In genomic region chr7:21354284-21354683, GRCh38 we compare ENCODE assay signal across 18 cellular contexts.
A peak's percentile ranks its signal among the peaks of the same experiment; 100 is the strongest.
DNase-seq lines count a peak whose midpoint lies in the region; ATAC-seq lines count a peak whose summit lies in the region.
"Had no signal": no experiment of that assay in that cellular context is flagged by ENCODE, and none has a peak within 500 bp of the region (broad histone marks: within the 10 kb centered on the region; RNA-seq: fewer than 3 reads in every experiment).

No MANE protein-coding gene starts in this region.

- H3K4me1 ChIP-seq in CD4-positive, CD25-positive, alpha-beta regulatory T cell (ENCODE audit: control insufficient read depth, insufficient read depth, low read length, poor library complexity, severe bottlenecking) = peaks cover 74% of the 10 kb centered on the region
- peaks cover 65% of the 10 kb centered on the region for H3K4me1 ChIP-seq in CD8-positive, alpha-beta memory T cell (ENCODE audit: insufficient read depth, low read length)
- H3K4me1 ChIP-seq in naive thymus-derived CD4-positive, alpha-beta T cell (ENCODE audit: control insufficient read depth in 2 of 2, insufficient read depth in 2 of 2, low read length in 2 of 2) = peaks cover 41 to 72% of the 10 kb centered on the region in 2 donors
- H3K4me1 ChIP-seq: left ventricle myocardium inferior had no signal

- H3K4me3 ChIP-seq in CD4-positive, CD25-positive, alpha-beta regulatory T cell (ENCODE audit: low read depth, low read length) = peak overlapping the region; percentile 80
- no peak overlapping the region for H3K4me3 ChIP-seq in CD8-positive, alpha-beta memory T cell (ENCODE audit: low read length)
- H3K4me3 ChIP-seq in naive thymus-derived CD4-positive, alpha-beta T cell (ENCODE audit: low read length) = no peak overlapping the region
- H3K4me3 ChIP-seq: left ventricle myocardium inferior, skin epidermis had no signal

- no peaks in the 10 kb centered on the region for H3K27me3 Mint-ChIP-seq in CD4-positive, CD25-positive, alpha-beta regulatory T cell
- H3K27me3 Mint-ChIP-seq in CD8-positive, alpha-beta memory T cell = no peaks in the 10 kb centered on the region
- no peaks in the 10 kb centered on the region for H3K27me3 Mint-ChIP-seq in activated T-helper 2 cell treated with anti-CD3 and anti-CD28 coated beads, Interferon-gamma antibody, Interleukin-2, Interleukin-4, amounts not matched to agents 10 μg/mL and 5 μg/mL and 100 μg/mL, durations not matched to agents 14 hours and 24 hours and 36 hours (ENCODE audit: low read depth)
- H3K27me3 Mint-ChIP-seq in naive thymus-derived CD4-positive, alpha-beta T cell = no peaks in the 10 kb centered on the region

- H3K4me3 Mint-ChIP-seq in CD4-positive, CD25-positive, alpha-beta regulatory T cell = peak overlapping the region; percentile 61 to 88 (median 78)
- peak overlapping the region in 6 of 7 donors; percentile 38 to 84 (median 63) for H3K4me3 Mint-ChIP-seq in CD8-positive, alpha-beta memory T cell
- peak overlapping the region; percentile 11 for H3K4me3 Mint-ChIP-seq in activated T-helper 2 cell treated with anti-CD3 and anti-CD28 coated beads, Interferon-gamma antibody, Interleukin-2, Interleukin-4, amounts not matched to agents 10 μg/mL and 5 μg/mL and 100 μg/mL, durations not matched to agents 14 hours and 24 hours and 36 hours (ENCODE audit: low read depth)
- H3K4me3 Mint-ChIP-seq in naive thymus-derived CD4-positive, alpha-beta T cell = peak overlapping the region in 9 of 10 donors; percentile 40 to 86 (median 66)
- H3K4me3 Mint-ChIP-seq: type B pancreatic cell had no signal

- peak overlapping the region; percentile 75 for H3K27ac ChIP-seq in CD4-positive, CD25-positive, alpha-beta regulatory T cell (ENCODE audit: insufficient read depth, low read length, poor library complexity, severe bottlenecking)
- no peak overlapping the region for H3K27ac ChIP-seq in CD8-positive, alpha-beta memory T cell (ENCODE audit: low read depth, low read length)
- no peak overlapping the region for H3K27ac ChIP-seq in naive thymus-derived CD4-positive, alpha-beta T cell (ENCODE audit: low read depth, low read length)
- H3K27ac ChIP-seq: left ventricle myocardium inferior had no signal

- ATAC-seq in CD4-positive, CD25-positive, alpha-beta regulatory T cell (ENCODE audit: low read depth in 2 of 2) = no peak
- ATAC-seq in naive thymus-derived CD4-positive, alpha-beta T cell = no peak
- ATAC-seq in GM21423 (IDR thresholded peaks at IDR 0.05; ENCODE audit: unreplicated experiment) (no peak), GM19351 (IDR thresholded peaks at IDR 0.05; ENCODE audit: unreplicated experiment) (no peak)
- ATAC-seq: activated T-cell treated with anti-CD3 and anti-CD28 coated beads, Interleukin-2, amount 50 U/mL, for 4 hours had no signal

- peak overlapping the region; percentile 84 to 93 (median 93) for H3K27ac Mint-ChIP-seq in CD4-positive, CD25-positive, alpha-beta regulatory T cell
- peak overlapping the region; percentile 77 to 98 (median 90) for H3K27ac Mint-ChIP-seq in CD8-positive, alpha-beta memory T cell
- peak overlapping the region; percentile 74 for H3K27ac Mint-ChIP-seq in activated T-helper 2 cell treated with anti-CD3 and anti-CD28 coated beads, Interferon-gamma antibody, Interleukin-2, Interleukin-4, amounts not matched to agents 10 μg/mL and 5 μg/mL and 100 μg/mL, durations not matched to agents 14 hours and 24 hours and 36 hours
- peak overlapping the region in 6 of 9 donors; percentile 13 to 95 (median 85) for H3K27ac Mint-ChIP-seq in naive thymus-derived CD4-positive, alpha-beta T cell
- H3K27ac Mint-ChIP-seq: type B pancreatic cell had no signal

- DNase-seq in CD4-positive, CD25-positive, alpha-beta regulatory T cell = no peak
- no peak for DNase-seq in CD8-positive, alpha-beta memory T cell
- no peak for DNase-seq in activated T-helper 2 cell treated with anti-CD3 and anti-CD28 coated beads, Interferon-gamma antibody, Interleukin-2, Interleukin-4, amounts not matched to agents 10 μg/mL and 5 μg/mL and 100 μg/mL, durations not matched to agents 14 hours and 24 hours and 36 hours (ENCODE audit: low spot score)
- no peak for DNase-seq in naive thymus-derived CD4-positive, alpha-beta T cell
- DNase-seq in NCI-H510A treated with DMSO at 0.1 percent for 48 hours (lab: John Stamatoyannopoulos, UW) = no peak
- DNase-seq: activated CD4-positive, alpha-beta T cell treated with anti-CD3 and anti-CD28 coated beads for 4 hours; activated T-cell treated with anti-CD3 and anti-CD28 coated beads, Interleukin-2, amount 50 U/mL, for 4 hours; AML-193; EL; head of caudate nucleus; left ventricle myocardium inferior; MM.1S; NCI-H1436 treated with DMSO at 0.1 percent for 48 hours; NCI-H526 had no signal

- no peaks in the 10 kb centered on the region for H3K27me3 ChIP-seq in CD4-positive, CD25-positive, alpha-beta regulatory T cell (ENCODE audit: control insufficient read depth, insufficient read depth, low read length)
- no peaks in the 10 kb centered on the region for H3K27me3 ChIP-seq in CD8-positive, alpha-beta memory T cell (ENCODE audit: insufficient read depth, low read length, poor library complexity, severe bottlenecking)
- H3K27me3 ChIP-seq in naive thymus-derived CD4-positive, alpha-beta T cell (ENCODE audit: control insufficient read depth in 2 of 2, insufficient read depth in 2 of 2, low read length in 2 of 2) = no peaks in the 10 kb centered on the region

- no peaks in the 10 kb centered on the region for H3K36me3 ChIP-seq in CD4-positive, CD25-positive, alpha-beta regulatory T cell (ENCODE audit: control insufficient read depth, insufficient read depth, low read length)
- H3K36me3 ChIP-seq in CD8-positive, alpha-beta memory T cell (ENCODE audit: insufficient read depth, low read length) = no peaks in the 10 kb centered on the region
- H3K36me3 ChIP-seq in naive thymus-derived CD4-positive, alpha-beta T cell (ENCODE audit: control insufficient read depth in 2 of 3, insufficient read depth in 3 of 3, low read length in 3 of 3) = no peaks in the 10 kb centered on the region
- H3K36me3 ChIP-seq: left ventricle myocardium inferior had no signal

- POLR2A ChIA-PET in CD8-positive, alpha-beta memory T cell (lab: Charles Lee) = interaction anchor here (0.6 to 2.6 kb wide), 2 partner anchors 52 to 73 kb away, joined by 6 to 17 read pairs; partner anchors contain the start of gene SP4
- POLR2A ChIA-PET in naive thymus-derived CD4-positive, alpha-beta T cell (lab: Charles Lee) = no interaction called here

- CTCF ChIA-PET in CD8-positive, alpha-beta memory T cell (lab: Charles Lee) = interaction anchor here (2.0 to 2.1 kb wide), 2 partner anchors 15 to 30 kb away, joined by 4 to 5 read pairs; no protein-coding TSS in a partner anchor
- CTCF ChIA-PET in naive thymus-derived CD4-positive, alpha-beta T cell (lab: Charles Lee) = no interaction called here

- intact Hi-C loops in activated T-helper 2 cell treated with anti-CD3 and anti-CD28 coated beads, Interferon-gamma antibody, Interleukin-2, Interleukin-4, amounts not matched to agents 10 μg/mL and 5 μg/mL and 100 μg/mL, durations not matched to agents 14 hours and 24 hours and 36 hours (cut with micrococcal nuclease) = loop anchor here (2.0 to 10.0 kb wide), 2 partner anchors 17 to 1649 kb away; partner anchors contain the start of gene POLR1F
- intact Hi-C loops in naive thymus-derived CD4-positive, alpha-beta T cell (cut with micrococcal nuclease) = loop anchor here (5.0 to 10.0 kb wide), 2 partner anchors 67 to 1341 kb away; no protein-coding TSS in a partner anchor

- peaks cover 21 to 78% (median 57%) of the 10 kb centered on the region in 4 donors for H3K4me1 Mint-ChIP-seq in CD4-positive, CD25-positive, alpha-beta regulatory T cell
- peaks cover 66 to 74% (median 72%) of the 10 kb centered on the region in 3 donors for H3K4me1 Mint-ChIP-seq in CD8-positive, alpha-beta memory T cell
- peaks cover 72% of the 10 kb centered on the region for H3K4me1 Mint-ChIP-seq in activated T-helper 2 cell treated with anti-CD3 and anti-CD28 coated beads, Interferon-gamma antibody, Interleukin-2, Interleukin-4, amounts not matched to agents 10 μg/mL and 5 μg/mL and 100 μg/mL, durations not matched to agents 14 hours and 24 hours and 36 hours (ENCODE audit: low read depth)
- H3K4me1 Mint-ChIP-seq in naive thymus-derived CD4-positive, alpha-beta T cell = peaks cover 41 to 76% (median 62%) of the 10 kb centered on the region in 7 donors

- H3K9me3 Mint-ChIP-seq in CD4-positive, CD25-positive, alpha-beta regulatory T cell = peaks cover 0 to 2% (median 0%) of the 10 kb centered on the region in 7 donors
- H3K9me3 Mint-ChIP-seq in CD8-positive, alpha-beta memory T cell = no peaks in the 10 kb centered on the region
- H3K9me3 Mint-ChIP-seq in activated T-helper 2 cell treated with anti-CD3 and anti-CD28 coated beads, Interferon-gamma antibody, Interleukin-2, Interleukin-4, amounts not matched to agents 10 μg/mL and 5 μg/mL and 100 μg/mL, durations not matched to agents 14 hours and 24 hours and 36 hours = no peaks in the 10 kb centered on the region
- peaks cover 0 to 10% (median 0%) of the 10 kb centered on the region in 11 donors for H3K9me3 Mint-ChIP-seq in naive thymus-derived CD4-positive, alpha-beta T cell
- H3K9me3 Mint-ChIP-seq: activated T-cell treated with anti-CD3 and anti-CD28 coated beads, Interleukin-2, amount 50 U/mL, for 4 hours had no signal

- no peaks in the 10 kb centered on the region for H3K9me3 ChIP-seq in CD4-positive, CD25-positive, alpha-beta regulatory T cell (ENCODE audit: control insufficient read depth in 2 of 2, low read length in 2 of 2)
- no peaks in the 10 kb centered on the region for H3K9me3 ChIP-seq in CD8-positive, alpha-beta memory T cell (ENCODE audit: low read length)
- H3K9me3 ChIP-seq in naive thymus-derived CD4-positive, alpha-beta T cell (ENCODE audit: control insufficient read depth in 2 of 3, low read length in 3 of 3) = no peaks in the 10 kb centered on the region
- H3K9me3 ChIP-seq: left ventricle myocardium inferior had no signal

- no peaks in the 10 kb centered on the region for H3K36me3 Mint-ChIP-seq in CD4-positive, CD25-positive, alpha-beta regulatory T cell
- no peaks in the 10 kb centered on the region for H3K36me3 Mint-ChIP-seq in CD8-positive, alpha-beta memory T cell
- peaks cover 12% of the 10 kb centered on the region for H3K36me3 Mint-ChIP-seq in activated T-helper 2 cell treated with anti-CD3 and anti-CD28 coated beads, Interferon-gamma antibody, Interleukin-2, Interleukin-4, amounts not matched to agents 10 μg/mL and 5 μg/mL and 100 μg/mL, durations not matched to agents 14 hours and 24 hours and 36 hours (ENCODE audit: low read depth)
- peaks cover 0 to 33% (median 0%) of the 10 kb centered on the region in 5 donors for H3K36me3 Mint-ChIP-seq in naive thymus-derived CD4-positive, alpha-beta T cell
- H3K36me3 Mint-ChIP-seq: type B pancreatic cell had no signal

Comparison
In these comparisons a context has a peak if more than half of its experiments do, and no peak if none do; other contexts are left out.
1. H3K4me3 Mint-ChIP-seq: peak in every context shown above with its lines; median percentile 78 in CD4-positive, CD25-positive, alpha-beta regulatory T cell; 66 in naive thymus-derived CD4-positive, alpha-beta T cell; 63 in CD8-positive, alpha-beta memory T cell; 11 in activated T-helper 2 cell treated with anti-CD3 and anti-CD28 coated beads, Interferon-gamma antibody, Interleukin-2, Interleukin-4, amounts not matched to agents 10 μg/mL and 5 μg/mL and 100 μg/mL, durations not matched to agents 14 hours and 24 hours and 36 hours.